17 cellular contexts compared by ENCODE assay signal in genomic region chr1:206482611-206483010, GRCh38.
"Had no signal": no experiment of that assay in that cellular context is flagged by ENCODE, and none has a peak within 500 bp of the region (broad histone marks: within the 10 kb centered on the region; RNA-seq: fewer than 3 reads in every experiment).

No MANE protein-coding gene starts in this region.

- H3K27me3 ChIP-seq: hepatocyte, neural progenitor cell, pancreas, uterus had no signal

- H3K4me1 ChIP-seq: neural progenitor cell, pancreas, uterus had no signal

- H3K4me3 ChIP-seq: hepatocyte, neural progenitor cell, pancreas, thoracic aorta, uterus had no signal

- H3K9me3 ChIP-seq: pancreas, thoracic aorta, uterus had no signal

- H3K36me3 ChIP-seq: neural progenitor cell, pancreas, uterus had no signal

- DNase-seq: activated CD4-positive, alpha-beta memory T cell treated with anti-CD3 and anti-CD28 coated beads, Interleukin-2, amount 10 ng/mL, durations not matched to agents 7 days and 5 days; activated CD4-positive, alpha-beta T cell treated with anti-CD3 and anti-CD28 coated beads for 1 hour; activated naive CD4-positive, alpha-beta T cell treated with anti-CD3 and anti-CD28 coated beads, Interleukin-2, amount 10 ng/mL, durations not matched to agents 7 days and 5 days; caudate nucleus; cortex of kidney; effector memory CD4-positive, alpha-beta T cell; kidney glomerular epithelial cell; pancreas; stimulated activated CD4-positive, alpha-beta T cell treated with anti-CD3 and anti-CD28 coated beads, Interleukin-15, amount 100 ng/mL, for 24 hours; stimulated activated CD4-positive, alpha-beta T cell treated with anti-CD3 and anti-CD28 coated beads, Interleukin-4, amount 100 ng/mL, for 24 hours; stimulated activated naive CD8-positive, alpha-beta T cell treated with anti-CD3 and anti-CD28 coated beads, Interleukin-15, amount 100 ng/mL, for 72 hours; T1000; uterus had no signal

- H3K27ac ChIP-seq: epithelial cell of prostate, hepatocyte, neural progenitor cell, pancreas, thoracic aorta, uterus had no signal
